Comparison of ENCODE assay signal across 9 cellular contexts in genomic region chr15:80153900-80154299, GRCh38. TPM values are rescaled to one million over a fixed set of nuclear protein-coding genes. Genes with fewer than 3 reads are reported as not detected.
A peak's percentile ranks its signal among the peaks of the same experiment; 100 is the strongest.
DNase-seq lines count a peak whose midpoint lies in the region; FAIRE-seq and TF ChIP-seq lines count a peak whose summit lies in the region.
"Had no signal": no experiment of that assay in that cellular context is flagged by ENCODE, and none has a peak within 500 bp of the region (broad histone marks: within the 10 kb centered on the region; RNA-seq: fewer than 3 reads in every experiment).

No MANE protein-coding gene starts in this region.

- H3K9me3 Mint-ChIP-seq in astrocyte (ENCODE audit: unreplicated experiment) (no peaks in the 10 kb centered on the region), CD14-positive monocyte (no peaks in the 10 kb centered on the region)

- intact Hi-C loops in CD14-positive monocyte (cut with micrococcal nuclease) = loop anchor here in 1 of 2 donors (5.0 to 10.0 kb wide), 2 partner anchors 97 to 1279 kb away; partner anchors contain the start of genes MORF4L1 and ZFAND6

- H3K9me3 ChIP-seq in HUES64 (ENCODE audit: insufficient read depth, low read depth, low read length) (no peaks in the 10 kb centered on the region), astrocyte (ENCODE audit: insufficient read depth, low read depth, low read length) (no peaks in the 10 kb centered on the region), mucosa of rectum (ENCODE audit: control insufficient read depth in 2 of 2, low read length in 2 of 2) (no peaks in the 10 kb centered on the region)

- H3K9ac ChIP-seq in HUES64 (ENCODE audit: low read depth, low read length) (no peak overlapping the region), astrocyte (ENCODE audit: low read length) (peak overlapping the region; percentile 84), mucosa of rectum (ENCODE audit: low read depth in 1 of 2, low read length in 2 of 2) (peak overlapping the region in 1 of 2 donors; percentile 69)

- DNase-seq in AG09309 (ENCODE audit: low read depth) = no peak
- no peak for DNase-seq in astrocyte (ENCODE audit: low read depth)
- DNase-seq in GM03348 (ENCODE audit: low spot score) = no peak
- no peak for DNase-seq in frontal cortex (ENCODE audit: low spot score in 2 of 2)
- no peak for DNase-seq in ecto neural progenitor cell (ENCODE audit: low spot score)
- DNase-seq in CD14-positive monocyte (ENCODE audit: low spot score) = no peak

- H3K4me1 ChIP-seq in HUES64 (ENCODE audit: insufficient read depth, low read length) (peaks cover 16% of the 10 kb centered on the region), astrocyte (ENCODE audit: insufficient read depth, low read length) (peaks cover 11% of the 10 kb centered on the region), mucosa of rectum (ENCODE audit: control insufficient read depth in 2 of 2, insufficient read depth in 2 of 2, low read length in 2 of 2) (peaks cover 6 to 9% of the 10 kb centered on the region in 2 donors)

- H3K36me3 ChIP-seq in HUES64 (ENCODE audit: insufficient read depth, low read length) = 0 out of 2 replicates have a peak, but pooled peaks cover 4% of the 10 kb centered on the region
- H3K36me3 ChIP-seq in astrocyte (ENCODE audit: insufficient read depth, low read length) = no peaks in the 10 kb centered on the region
- H3K36me3 ChIP-seq in mucosa of rectum (ENCODE audit: control insufficient read depth in 2 of 2, insufficient read depth in 2 of 2, low read length in 2 of 2) = no peaks in the 10 kb centered on the region

- H3K27me3 ChIP-seq in HUES64 (ENCODE audit: insufficient read depth, low read length) = peaks cover 9% of the 10 kb centered on the region; the same call in 1 of the 2 replicates
- no peaks in the 10 kb centered on the region for H3K27me3 ChIP-seq in astrocyte (ENCODE audit: insufficient read depth, low read length)
- H3K27me3 ChIP-seq in mucosa of rectum (ENCODE audit: control insufficient read depth in 2 of 2, insufficient read depth in 2 of 2, low read length in 2 of 2) = no peaks in the 10 kb centered on the region

- no peak for TF ChIP-seq CTCF in AG09309 (IDR thresholded peaks at IDR 0.05; ENCODE audit: control insufficient read depth, insufficient read depth, low read depth, low read length, missing control alignments)
- TF ChIP-seq CTCF in astrocyte (IDR thresholded peaks at IDR 0.05; ENCODE audit: insufficient read depth, low read depth, low read length) = no peak
- no peak for TF ChIP-seq CTCF in CD14-positive monocyte (IDR thresholded peaks at IDR 0.05)

- H3K27me3 Mint-ChIP-seq in astrocyte (ENCODE audit: low read depth, unreplicated experiment) (peaks cover 2% of the 10 kb centered on the region), CD14-positive monocyte (ENCODE audit: low read depth in 3 of 3) (no peaks in the 10 kb centered on the region)

- H3K4me3 ChIP-seq in AG09309 (ENCODE audit: control insufficient read depth, low read depth, low read length) (peak overlapping the region; percentile 59; the same call in 1 of the 2 replicates), HUES64 (ENCODE audit: low read length) (peak overlapping the region; percentile 64), astrocyte (ENCODE audit: insufficient read depth, low read depth, low read length) (peak overlapping the region; percentile 83), mucosa of rectum (ENCODE audit: low read length in 2 of 2) (peak overlapping the region; percentile 71 to 90)

- H3K36me3 Mint-ChIP-seq in astrocyte (ENCODE audit: low read depth, unreplicated experiment) (peaks cover 15% of the 10 kb centered on the region), CD14-positive monocyte (peaks cover 6 to 13% of the 10 kb centered on the region in 2 donors)

- WGBS in HUES64 = 92% methylated on average over 4 of the region's 4 CpGs

- H3K27ac Mint-ChIP-seq in astrocyte (ENCODE audit: unreplicated experiment) (no peak overlapping the region), CD14-positive monocyte (peak overlapping the region in 2 of 7 donors; percentile 46 to 92)

- no peak overlapping the region for H2AFZ ChIP-seq in astrocyte (ENCODE audit: low read depth, low read length)

- peak overlapping the region; percentile 94 for H3K4me3 Mint-ChIP-seq in astrocyte (ENCODE audit: unreplicated experiment)
- H3K4me3 Mint-ChIP-seq in CD14-positive monocyte = peak overlapping the region in 1 of 2 donors; percentile 87

- peak overlapping the region; percentile 90 for H3K4me2 ChIP-seq in astrocyte (ENCODE audit: low read length)

- FAIRE-seq in astrocyte (lab: Jason Lieb, UNC) = no peak
- no peak for FAIRE-seq in frontal cortex (lab: Jason Lieb, UNC)
- FAIRE-seq: colon had no signal

- peaks cover 4% of the 10 kb centered on the region for H3K79me2 ChIP-seq in astrocyte (ENCODE audit: insufficient read depth, low read length)

- H3K27ac ChIP-seq in HUES64 (ENCODE audit: low read depth, low read length) (no peak overlapping the region), astrocyte (ENCODE audit: low read depth, low read length) (no peak overlapping the region), mucosa of rectum (ENCODE audit: low read depth in 2 of 2, low read length in 2 of 2) (peak overlapping the region in 1 of 2 donors; percentile 77)

- no peaks in the 10 kb centered on the region for H4K20me1 ChIP-seq in astrocyte (ENCODE audit: insufficient read depth, low read length)

- H3K4me1 Mint-ChIP-seq in astrocyte (ENCODE audit: low read depth, unreplicated experiment) (peaks cover 25% of the 10 kb centered on the region), CD14-positive monocyte (peaks cover 49% of the 10 kb centered on the region)

RNA-seq across cellular contexts. Expression of gene FAH, which starts 1.1 kb away (rescaled TPM):
- polyA plus RNA-seq in HUES64 (2013, experiment 1 of 2) = 12.6 TPM
- polyA plus RNA-seq in HUES64 (2013, experiment 2 of 2) = 13.8 TPM
- total RNA-seq in astrocyte = 21.9 and 24.9 TPM in 2 replicates
- 2.9 TPM for total RNA-seq in frontal cortex
- polyA plus RNA-seq in CD14-positive monocyte = 10 to 100 TPM; 24.0 to 25.4 TPM
